35 cellular contexts compared by ENCODE assay signal in the genomic region with DNA sequence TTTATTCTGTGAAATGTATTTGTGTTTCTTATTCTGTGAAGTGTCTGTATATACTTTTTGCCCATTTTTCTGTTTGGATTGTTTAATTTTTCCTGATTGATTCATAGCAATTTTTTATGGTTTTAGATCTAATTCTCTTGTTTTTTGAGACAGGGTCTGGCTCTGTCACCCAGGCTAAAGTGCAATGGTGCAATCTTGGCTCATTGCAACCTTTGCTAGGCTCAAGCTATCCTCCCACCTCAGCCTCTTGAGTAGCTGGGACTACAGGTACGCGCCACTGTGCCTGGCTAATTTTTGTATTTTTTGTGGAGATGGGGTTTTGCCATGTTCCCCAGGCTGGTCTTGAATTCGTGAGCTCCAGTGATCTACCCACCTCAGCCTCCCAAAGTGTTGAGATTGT.
"Had no signal": no experiment of that assay in that cellular context is flagged by ENCODE, and none has a peak within 500 bp of the region (broad histone marks: within the 10 kb centered on the region; RNA-seq: fewer than 3 reads in every experiment).

No MANE protein-coding gene starts in this region.

- H3K9me3 ChIP-seq: adrenal gland, body of pancreas, breast epithelium had no signal

- FAIRE-seq: astrocyte, TTC549 had no signal

- H3K4me3 ChIP-seq: adrenal gland, body of pancreas, breast epithelium had no signal

- H3K4me1 ChIP-seq: body of pancreas, breast epithelium had no signal

- ATAC-seq: activated CD8-positive, alpha-beta T cell treated with anti-CD3 and anti-CD28 coated beads for 36 hours; activated naive CD4-positive, alpha-beta T cell treated with anti-CD3 and anti-CD28 coated beads, Interleukin-2, amount 50 U/mL, for 72 hours; activated T-cell treated with anti-CD3 and anti-CD28 coated beads, Interleukin-2, amount 50 U/mL, for 4 hours; activated T-cell treated with anti-CD3 and anti-CD28 coated beads, Interleukin-2, amount 50 U/mL, for 72 hours; activated T-helper 17 cell treated with anti-CD3 and anti-CD28 coated beads, Interleukin-2, amount 50 U/mL, for 72 hours; body of pancreas had no signal

- H3K27ac ChIP-seq: adrenal gland, body of pancreas, brain microvascular endothelial cell, breast epithelium, VCaP had no signal

- DNase-seq: activated B cell treated with CpG ODN at 0.5 μM for 24 hours; activated CD4-positive, alpha-beta memory T cell treated with anti-CD3 and anti-CD28 coated beads for 36 hours; activated CD4-positive, alpha-beta T cell treated with anti-CD3 and anti-CD28 coated beads for 4 hours; activated CD4-positive, alpha-beta T cell treated with anti-CD3 and anti-CD28 coated beads, Interleukin-2, amount 10 ng/mL, durations not matched to agents 24 days and 14 days; activated CD4-positive, alpha-beta T cell treated with anti-CD3 and anti-CD28 coated beads, Interleukin-2, amount 50 U/mL, for 1 hour; activated CD4-positive, alpha-beta T cell treated with anti-CD3 and anti-CD28 coated beads, Interleukin-2, amount 50 U/mL, for 4 hours; activated CD4-positive, CD25-positive, alpha-beta regulatory T cell treated with anti-CD3 and anti-CD28 coated beads, Interleukin-2, amount 50 U/mL, for 72 hours; activated CD8-positive, alpha-beta memory T cell treated with anti-CD3 and anti-CD28 coated beads, Interleukin-2, amount 50 U/mL, for 4 hours; activated CD8-positive, alpha-beta T cell treated with anti-CD3 and anti-CD28 coated beads for 36 hours; activated effector memory CD4-positive, alpha-beta T cell treated with anti-CD3 and anti-CD28 coated beads, Interleukin-2, amount 50 U/mL, for 16 hours; activated gamma-delta T cell treated with Interleukin-2 at 50 U/mL for 16 hours; activated naive CD4-positive, alpha-beta T cell; activated naive CD4-positive, alpha-beta T cell treated with anti-CD3 and anti-CD28 coated beads for 36 hours; activated naive CD4-positive, alpha-beta T cell treated with anti-CD3 and anti-CD28 coated beads, Interleukin-2, amount 50 U/mL, for 16 hours; activated naive CD8-positive, alpha-beta T cell treated with anti-CD3 and anti-CD28 coated beads for 36 hours; activated T-cell treated with anti-CD3 and anti-CD28 coated beads for 4 hours; activated T-cell treated with anti-CD3 and anti-CD28 coated beads, Interleukin-2, amount 50 U/mL, for 1 hour; activated T-cell treated with anti-CD3 and anti-CD28 coated beads, Interleukin-2, amount 50 U/mL, for 4 hours; activated T-cell treated with anti-CD3 and anti-CD28 coated beads, Interleukin-2, amount 50 U/mL, for 72 hours; adrenal gland; amniotic stem cell; aorta; body of pancreas; brain microvascular endothelial cell; caudate nucleus; cerebellar nuclear complex; T-helper 1 cell; T-helper 2 cell; T-helper 9 cell had no signal

- H3K36me3 ChIP-seq: adrenal gland, brain microvascular endothelial cell, breast epithelium had no signal

- H3K27me3 ChIP-seq: adrenal gland, body of pancreas, brain microvascular endothelial cell, breast epithelium had no signal
